17 cellular contexts compared by ENCODE assay signal in genomic region chr3:89841041-89841440, GRCh38.
DNase-seq lines count a peak whose midpoint lies in the region; ATAC-seq, FAIRE-seq and TF ChIP-seq lines count a peak whose summit lies in the region.
"Had no signal": no experiment of that assay in that cellular context is flagged by ENCODE, and none has a peak within 500 bp of the region (broad histone marks: within the 10 kb centered on the region; RNA-seq: fewer than 3 reads in every experiment).

No MANE protein-coding gene starts in this region.

- DNase-seq in HPDE6-E6E7 (ENCODE audit: extremely low spot score), result peak; percentile 3
- DNase-seq in PC-3, result peak; percentile 47
- peak; percentile 20 for DNase-seq in bronchial epithelial cell (ENCODE audit: low read depth)
- DNase-seq in pancreas, result no peak
- DNase-seq in activated naive CD4-positive, alpha-beta T cell treated with anti-CD3 and anti-CD28 coated beads, Interleukin-2, amount 50 U/mL, for 72 hours (ENCODE audit: low spot score in 2 of 2), result no peak
- no peak for DNase-seq in left lung
- DNase-seq: ACHN; BE2C; C1 segment of cervical spinal cord; Caco-2; CD4-positive, alpha-beta T cell; GM23248 had no signal

- H2AFZ ChIP-seq in PC-3 (ENCODE audit: low read length), result no peak overlapping the region
- H2AFZ ChIP-seq: GM23248 had no signal

- no peaks in the 10 kb centered on the region for H3K4me1 ChIP-seq in PC-3 (ENCODE audit: insufficient read depth, low read length)
- H3K4me1 ChIP-seq in pancreas, result no peaks in the 10 kb centered on the region
- no peaks in the 10 kb centered on the region for H3K4me1 ChIP-seq in left lung
- H3K4me1 ChIP-seq: BE2C, Caco-2, HAP-1 had no signal

- H3K4me2 ChIP-seq in PC-3 (ENCODE audit: low read length), result no peak overlapping the region

- H3F3A ChIP-seq in PC-3 (ENCODE audit: low read length, unreplicated experiment), result no peaks in the 10 kb centered on the region

- CTCF ChIA-PET in PC-3 (lab: Charles Lee), result no interaction called here

- H3K36me3 ChIP-seq in PC-3 (ENCODE audit: low read depth, low read length), result no peaks in the 10 kb centered on the region
- no peaks in the 10 kb centered on the region for H3K36me3 ChIP-seq in bronchial epithelial cell (ENCODE audit: control insufficient read depth, insufficient read depth, low read length)
- H3K36me3 ChIP-seq in pancreas, result no peaks in the 10 kb centered on the region
- no peaks in the 10 kb centered on the region for H3K36me3 ChIP-seq in left lung
- H3K36me3 ChIP-seq: BE2C, HAP-1 had no signal

- no peaks in the 10 kb centered on the region for H3K9me2 ChIP-seq in PC-3 (replicated peaks; ENCODE audit: low read length)

- H3K36me3 Mint-ChIP-seq in activated naive CD4-positive, alpha-beta T cell treated with anti-CD3 and anti-CD28 coated beads, Interleukin-2, amount 50 U/mL, for 72 hours, result peaks cover 0 to 4% of the 10 kb centered on the region in 2 donors

- no peaks in the 10 kb centered on the region for H4K20me1 ChIP-seq in PC-3 (ENCODE audit: low read length)

- no TSS peak for BruUV-seq in PC-3 (replicated peaks; lab: Mats Ljungman, UMichigan)

- H3K9me3 ChIP-seq in PC-3 (ENCODE audit: low read length), result no peaks in the 10 kb centered on the region
- no peaks in the 10 kb centered on the region for H3K9me3 ChIP-seq in pancreas
- peaks cover 0 to 9% of the 10 kb centered on the region in 2 donors for H3K9me3 ChIP-seq in left lung
- H3K9me3 ChIP-seq: BE2C, Caco-2, HAP-1 had no signal

- H3K27ac ChIP-seq in PC-3 (ENCODE audit: low read length) (no peak overlapping the region), pancreas (no peak overlapping the region), left lung (no peak overlapping the region)
- H3K27ac ChIP-seq: GM23248 had no signal

- H3K27ac Mint-ChIP-seq in activated naive CD4-positive, alpha-beta T cell treated with anti-CD3 and anti-CD28 coated beads, Interleukin-2, amount 50 U/mL, for 72 hours, result no peak overlapping the region
- H3K27ac Mint-ChIP-seq: CD4-positive, alpha-beta T cell had no signal

- POLR2A ChIA-PET in PC-3 (lab: Charles Lee; ENCODE audit: unreplicated experiment), result no interaction called here

- H3K9me3 Mint-ChIP-seq in activated naive CD4-positive, alpha-beta T cell treated with anti-CD3 and anti-CD28 coated beads, Interleukin-2, amount 50 U/mL, for 72 hours, result peaks cover 11 to 12% of the 10 kb centered on the region in 2 donors

- FAIRE-seq in bronchial epithelial cell (lab: Jason Lieb, UNC) (no peak), pancreas (lab: Jason Lieb, UNC) (peak; percentile 20)
- FAIRE-seq: D721Med, GM12891, GM19239 had no signal

- H3K79me2 ChIP-seq in PC-3 (ENCODE audit: low read length), result no peaks in the 10 kb centered on the region

- H3K27me3 ChIP-seq in PC-3 (ENCODE audit: low read length), result peaks cover 5% of the 10 kb centered on the region; the same call in 1 of the 2 replicates
- H3K27me3 ChIP-seq in bronchial epithelial cell (ENCODE audit: control insufficient read depth, insufficient read depth, low read length), result no peaks in the 10 kb centered on the region
- H3K27me3 ChIP-seq in pancreas, result no peaks in the 10 kb centered on the region
- no peaks in the 10 kb centered on the region for H3K27me3 ChIP-seq in left lung
- H3K27me3 ChIP-seq: BE2C had no signal

- ATAC-seq in PC-3, result no peak
- no peak for ATAC-seq in pancreas
- no peak for ATAC-seq in activated naive CD4-positive, alpha-beta T cell treated with anti-CD3 and anti-CD28 coated beads, Interleukin-2, amount 50 U/mL, for 72 hours
- no peak for ATAC-seq in GM21576 (IDR thresholded peaks at IDR 0.05; ENCODE audit: unreplicated experiment)
- no peak for ATAC-seq in left lung

- no peak overlapping the region for H3K9ac ChIP-seq in PC-3 (ENCODE audit: low read length)
- H3K9ac ChIP-seq: GM23248 had no signal

- intact Hi-C loops in PC-3 (cut with micrococcal nuclease), result no loop called here
- intact Hi-C loops in pancreas (cut with DNase I), result no loop called here
- intact Hi-C loops in left lung (cut with DNase I), result no loop called here

- no peak for TF ChIP-seq CTCF in PC-3 (conservative IDR thresholded peaks at IDR 0.05; ENCODE audit: low read depth, low read length)
- no peak for TF ChIP-seq CTCF in bronchial epithelial cell (IDR thresholded peaks at IDR 0.05; ENCODE audit: insufficient read depth, low read length, severe bottlenecking)
- no peak for TF ChIP-seq CTCF in pancreas (IDR thresholded peaks at IDR 0.05)
- TF ChIP-seq CTCF in left lung (IDR thresholded peaks at IDR 0.05), result no peak

- H3K4me3 ChIP-seq in PC-3 (ENCODE audit: low read length), result no peak overlapping the region
- no peak overlapping the region for H3K4me3 ChIP-seq in bronchial epithelial cell (ENCODE audit: low read depth, low read length)
- H3K4me3 ChIP-seq in pancreas, result no peak overlapping the region
- no peak overlapping the region for H3K4me3 ChIP-seq in left lung
- H3K4me3 ChIP-seq: GM23248, HAP-1 had no signal

Comparison
In these comparisons a context has a peak if more than half of its experiments do, and no peak if none do; other contexts are left out.
1. DNase-seq: peak in HPDE6-E6E7 (single experiment), PC-3 (single experiment) and bronchial epithelial cell (single experiment); none in pancreas (0 of 6), activated naive CD4-positive, alpha-beta T cell treated with anti-CD3 and anti-CD28 coated beads, Interleukin-2, amount 50 U/mL, for 72 hours (0 of 2) and left lung (0 of 2).